In the genomic region with DNA sequence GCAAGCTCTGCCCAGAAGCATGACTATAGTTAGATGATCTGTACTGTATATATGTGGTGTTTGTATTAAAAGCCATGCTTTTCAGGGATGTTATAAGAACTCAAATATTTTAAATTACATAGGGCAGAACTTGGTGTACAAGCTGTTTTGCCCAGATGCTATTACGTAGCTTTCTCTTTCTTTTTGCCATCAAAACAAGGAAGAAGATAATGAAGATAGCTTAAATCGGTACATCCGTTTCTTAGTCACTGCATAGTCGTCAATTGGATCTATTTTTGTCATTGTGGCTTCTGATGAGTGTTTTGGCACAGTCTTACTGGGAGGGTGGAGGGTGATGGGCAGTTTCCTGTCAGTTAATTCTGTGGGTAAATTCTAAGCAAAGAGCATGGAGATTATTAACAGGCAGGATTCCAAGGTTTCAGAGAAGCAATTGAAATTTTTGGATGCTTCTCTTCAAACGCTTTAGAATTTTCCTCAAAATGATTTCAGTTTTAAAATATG, we compare ENCODE assay signal across 8 cellular contexts.
DNase-seq lines count a peak whose midpoint lies in the region; ATAC-seq, FAIRE-seq and TF ChIP-seq lines count a peak whose summit lies in the region.

No MANE protein-coding gene starts in this region.

- H3K36me3 ChIP-seq in heart right ventricle = no peaks in the 10 kb centered on the region

- 1 to 2% methylated on average over 5 of the region's 5 CpGs for WGBS in heart right ventricle, 2 donors

- H3K27me3 ChIP-seq in heart right ventricle = no peaks in the 10 kb centered on the region

- peak overlapping the region; percentile 5 to 83 (median 61) for H3K27ac ChIP-seq in heart right ventricle

- no peaks in the 10 kb centered on the region for H3K9me3 ChIP-seq in heart right ventricle

- DNase-seq in AG09319 (ENCODE audit: extremely low read depth, low read depth) = peak; percentile 61
- peak; percentile 13 for DNase-seq in GM19239 (ENCODE audit: insufficient read length, low spot score)
- peak; percentile 37 for DNase-seq in OCI-M2 (lab: John Stamatoyannopoulos, UW; ENCODE audit: unreplicated experiment)
- DNase-seq in activated effector memory CD4-positive, alpha-beta T cell treated with anti-CD3 and anti-CD28 coated beads, Interleukin-2, amount 50 U/mL, for 16 hours = peak; percentile 77
- DNase-seq in heart right ventricle = peak in 1 of 2 donors; percentile 48
- peak in 3 of 4 experiments; percentile 18 to 32 (median 25) for DNase-seq in stimulated activated CD4-positive, alpha-beta T cell treated with anti-CD3 and anti-CD28 coated beads, Interleukin-1b, Interleukin-23, amount 100 ng/mL, for 24 hours (ENCODE audit: low read depth in 4 of 4, low spot score in 1 of 4)
- no peak for DNase-seq in islet precursor cell

- peaks cover 0 to 36% (median 25%) of the 10 kb centered on the region in 9 donors for H3K4me1 ChIP-seq in heart right ventricle

- peak; percentile 99 for FAIRE-seq in GM19239 (lab: Jason Lieb, UNC)

- intact Hi-C loops in heart right ventricle (cut with DNase I) = loop anchor here in 2 of 10 donors (1.0 to 10.0 kb wide), 3 partner anchors 61 to 79 kb away; no protein-coding TSS in a partner anchor

- peak overlapping the region in 6 of 10 donors; percentile 9 to 45 (median 39) for H3K4me3 ChIP-seq in heart right ventricle

- TF ChIP-seq CTCF in AG09319 (IDR thresholded peaks at IDR 0.05; ENCODE audit: low read depth, low read length) = no peak
- TF ChIP-seq CTCF in heart right ventricle (IDR thresholded peaks at IDR 0.05) = no peak

- ATAC-seq in HG03432 (IDR thresholded peaks at IDR 0.05; ENCODE audit: unreplicated experiment) (peak; percentile 95), heart right ventricle (peak; percentile 79 to 98 (median 95))
